10 cellular contexts compared by ENCODE assay signal in the genomic region with DNA sequence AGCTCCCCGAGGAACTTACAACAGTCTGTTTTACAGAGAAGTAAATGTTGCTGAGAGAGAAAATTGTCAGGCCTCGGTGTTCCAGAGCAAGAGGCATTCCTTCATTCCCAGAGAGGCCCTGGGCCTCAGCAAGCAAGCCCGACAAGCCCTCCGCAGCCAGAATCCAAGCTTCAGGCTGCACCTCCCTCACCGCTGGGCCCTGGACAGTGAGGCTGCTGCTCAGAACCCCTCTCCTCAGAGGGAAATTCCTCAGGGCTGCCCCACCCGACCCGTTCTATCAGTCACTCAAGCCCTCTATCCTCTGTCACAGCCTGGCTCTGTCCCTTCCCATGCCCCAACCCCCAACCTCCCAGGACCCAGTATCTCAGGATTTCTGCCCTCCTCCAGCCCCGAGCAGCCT. TPM values are rescaled to one million over a fixed set of nuclear protein-coding genes. Genes with fewer than 3 reads are reported as not detected.
DNase-seq lines count a peak whose midpoint lies in the region; ATAC-seq and TF ChIP-seq lines count a peak whose summit lies in the region.
"Had no signal": no experiment of that assay in that cellular context is flagged by ENCODE, and none has a peak within 500 bp of the region (broad histone marks: within the 10 kb centered on the region; RNA-seq: fewer than 3 reads in every experiment).

No MANE protein-coding gene starts in this region.

- no peaks in the 10 kb centered on the region for H3K27me3 Mint-ChIP-seq in activated naive CD8-positive, alpha-beta T cell treated with anti-CD3 and anti-CD28 coated beads for 36 hours
- H3K27me3 Mint-ChIP-seq in CD8-positive, alpha-beta T cell (ENCODE audit: low read depth), result no peaks in the 10 kb centered on the region
- H3K27me3 Mint-ChIP-seq: activated CD4-positive, alpha-beta T cell treated with anti-CD3 and anti-CD28 coated beads, Interleukin-2, amount 10 ng/mL, durations not matched to agents 24 days and 14 days had no signal

- H3K4me1 ChIP-seq in right cardiac atrium (ENCODE audit: control insufficient read depth, insufficient read depth, low read length), result peaks cover 10% of the 10 kb centered on the region
- no peaks in the 10 kb centered on the region for H3K4me1 ChIP-seq in prostate gland (replicated peaks)
- peaks cover 21% of the 10 kb centered on the region for H3K4me1 ChIP-seq in CD8-positive, alpha-beta T cell (ENCODE audit: insufficient read depth, low read length)

- H3K27ac Mint-ChIP-seq in activated naive CD8-positive, alpha-beta T cell treated with anti-CD3 and anti-CD28 coated beads for 36 hours, result peak overlapping the region; percentile 2
- no peak overlapping the region for H3K27ac Mint-ChIP-seq in CD8-positive, alpha-beta T cell
- H3K27ac Mint-ChIP-seq: activated CD4-positive, alpha-beta T cell treated with anti-CD3 and anti-CD28 coated beads, Interleukin-2, amount 10 ng/mL, durations not matched to agents 24 days and 14 days had no signal

- no peaks in the 10 kb centered on the region for H3K27me3 ChIP-seq in right cardiac atrium (ENCODE audit: control insufficient read depth, insufficient read depth)
- no peaks in the 10 kb centered on the region for H3K27me3 ChIP-seq in prostate gland (replicated peaks; ENCODE audit: insufficient read depth)
- H3K27me3 ChIP-seq in CD8-positive, alpha-beta T cell (ENCODE audit: insufficient read depth, low read length), result no peaks in the 10 kb centered on the region

- DNase-seq in AG20443 (ENCODE audit: low spot score) (peak; percentile 33), right cardiac atrium (peak in 1 of 3 donors; percentile 65), prostate gland (ENCODE audit: low spot score) (no peak), HK-2 (ENCODE audit: unreplicated experiment) (no peak)
- no peak for DNase-seq in activated naive CD8-positive, alpha-beta T cell treated with anti-CD3 and anti-CD28 coated beads for 36 hours
- no peak for DNase-seq in CD8-positive, alpha-beta T cell
- DNase-seq: activated CD4-positive, alpha-beta T cell treated with anti-CD3 and anti-CD28 coated beads, Interleukin-2, amount 10 ng/mL, durations not matched to agents 24 days and 14 days; foreskin melanocyte had no signal

- peaks cover 44% of the 10 kb centered on the region for H3K4me1 Mint-ChIP-seq in activated naive CD8-positive, alpha-beta T cell treated with anti-CD3 and anti-CD28 coated beads for 36 hours
- peaks cover 32% of the 10 kb centered on the region for H3K4me1 Mint-ChIP-seq in CD8-positive, alpha-beta T cell (ENCODE audit: low read depth)

- H3K36me3 Mint-ChIP-seq in activated naive CD8-positive, alpha-beta T cell treated with anti-CD3 and anti-CD28 coated beads for 36 hours, result no peaks in the 10 kb centered on the region
- H3K36me3 Mint-ChIP-seq in CD8-positive, alpha-beta T cell, result no peaks in the 10 kb centered on the region

- H3K4me3 ChIP-seq in right cardiac atrium (ENCODE audit: low read length) (no peak overlapping the region), prostate gland (no peak overlapping the region)
- no peak overlapping the region for H3K4me3 ChIP-seq in CD8-positive, alpha-beta T cell (ENCODE audit: low read depth, low read length)

- ATAC-seq in right cardiac atrium (peak; percentile 36 to 38), HG03159 (IDR thresholded peaks at IDR 0.05; ENCODE audit: unreplicated experiment) (no peak)
- no peak for ATAC-seq in CD8-positive, alpha-beta T cell
- no peak for ATAC-seq in activated CD4-positive, CD25-positive, alpha-beta regulatory T cell treated with anti-CD3 and anti-CD28 coated beads, Interleukin-2, amount 50 U/mL, for 24 hours

- WGBS in right cardiac atrium, result 41% methylated on average over 8 of the region's 8 CpGs
- 55% methylated on average over 8 of the region's 8 CpGs for WGBS in prostate gland

- H3K9me3 ChIP-seq in right cardiac atrium (ENCODE audit: control insufficient read depth, low read length) (no peaks in the 10 kb centered on the region), prostate gland (no peaks in the 10 kb centered on the region)
- H3K9me3 ChIP-seq in CD8-positive, alpha-beta T cell (ENCODE audit: low read length), result no peaks in the 10 kb centered on the region

- TF ChIP-seq CTCF in prostate gland (IDR thresholded peaks at IDR 0.05), result no peak
- TF ChIP-seq CTCF in CD8-positive, alpha-beta T cell (IDR thresholded peaks at IDR 0.05), result no peak

- TF ChIP-seq POLR2A in prostate gland (IDR thresholded peaks at IDR 0.05), result no peak

- intact Hi-C loops in right cardiac atrium (cut with DNase I) (no loop called here), prostate gland (cut with DNase I) (no loop called here)
- intact Hi-C loops in CD8-positive, alpha-beta T cell (cut with DNase I, micrococcal nuclease), result loop anchor here in 1 of 2 experiments (5.0 kb wide), 1 partner anchor 36 kb away; no protein-coding TSS in a partner anchor

- H3K9me3 Mint-ChIP-seq in activated naive CD8-positive, alpha-beta T cell treated with anti-CD3 and anti-CD28 coated beads for 36 hours, result peaks cover 5% of the 10 kb centered on the region
- H3K9me3 Mint-ChIP-seq in CD8-positive, alpha-beta T cell, result peaks cover 6% of the 10 kb centered on the region

- CTCF ChIA-PET in CD8-positive, alpha-beta T cell (lab: Charles Lee), result interaction anchor here (0.7 kb wide), 1 partner anchor 114 kb away, joined by 3 read pairs; no protein-coding TSS in a partner anchor

- H3K36me3 ChIP-seq in prostate gland, result no peaks in the 10 kb centered on the region
- no peaks in the 10 kb centered on the region for H3K36me3 ChIP-seq in CD8-positive, alpha-beta T cell (ENCODE audit: insufficient read depth, low read length)

- POLR2A ChIA-PET in CD8-positive, alpha-beta T cell (lab: Charles Lee), result interaction anchor here (0.6 to 1.6 kb wide), 4 partner anchors 8 to 489 kb away, joined by 3 to 4 read pairs (median 4); no protein-coding TSS in a partner anchor

- no peak overlapping the region for H3K4me3 Mint-ChIP-seq in activated naive CD8-positive, alpha-beta T cell treated with anti-CD3 and anti-CD28 coated beads for 36 hours
- H3K4me3 Mint-ChIP-seq in CD8-positive, alpha-beta T cell, result no peak overlapping the region
- H3K4me3 Mint-ChIP-seq: activated CD4-positive, alpha-beta T cell treated with anti-CD3 and anti-CD28 coated beads, Interleukin-2, amount 10 ng/mL, durations not matched to agents 24 days and 14 days had no signal

- H3K27ac ChIP-seq in right cardiac atrium (ENCODE audit: low read length) (peak overlapping the region; percentile 62), prostate gland (peak overlapping the region; percentile 29 to 54)
- H3K27ac ChIP-seq in CD8-positive, alpha-beta T cell (ENCODE audit: low read depth, low read length), result no peak overlapping the region

RNA-seq across cellular contexts. Expression of a gene that starts 56.3 kb away (rescaled TPM):
- 10 to 100 TPM; 84.4 to 86.2 TPM for total RNA-seq in activated naive CD8-positive, alpha-beta T cell treated with anti-CD3 and anti-CD28 coated beads for 36 hours
- total RNA-seq in right cardiac atrium, result 100 to 1,000 TPM in 3 of 4 donors, 10 to 100 TPM in 1; 97.4 to 132 (median 117) TPM
- polyA plus RNA-seq in right cardiac atrium, result 45.2 TPM
- total RNA-seq in prostate gland, result 100 to 1,000 TPM; 359 to 556 TPM
- 100 to 1,000 TPM; 241 to 248 TPM for total RNA-seq in CD8-positive, alpha-beta T cell

Comparison
In these comparisons a context has a peak if more than half of its experiments do, and no peak if none do; other contexts are left out.
1. ATAC-seq: peak in right cardiac atrium (2 of 2); none in CD8-positive, alpha-beta T cell (single experiment), HG03159 (single experiment) and activated CD4-positive, CD25-positive, alpha-beta regulatory T cell treated with anti-CD3 and anti-CD28 coated beads, Interleukin-2, amount 50 U/mL, for 24 hours (0 of 2).